ENCODE assay signal across 16 cellular contexts in genomic region chr20:62060631-62061541, GRCh38.
"Had no signal": no experiment of that assay in that cellular context is flagged by ENCODE, and none has a peak within 500 bp of the region (broad histone marks: within the 10 kb centered on the region; RNA-seq: fewer than 3 reads in every experiment).

No MANE protein-coding gene starts in this region.

- H3K9me3 Mint-ChIP-seq: activated CD4-positive, alpha-beta T cell treated with anti-CD3 and anti-CD28 coated beads, Interleukin-2, amount 10 ng/mL, durations not matched to agents 7 days and 5 days; T-helper 2 cell treated with Interferon-gamma antibody and Interleukin-4, amounts not matched to agents 5 μg/mL and 100 μg/mL, for 36 hours had no signal

- H3K27me3 Mint-ChIP-seq: activated CD4-positive, alpha-beta T cell treated with anti-CD3 and anti-CD28 coated beads, Interleukin-2, amount 10 ng/mL, durations not matched to agents 7 days and 5 days; naive thymus-derived CD4-positive, alpha-beta T cell had no signal

- ATAC-seq: left lung; naive thymus-derived CD4-positive, alpha-beta T cell had no signal

- H3K4me3 ChIP-seq: ascending aorta, left lung, right atrium auricular region, transverse colon had no signal

- H3K4me3 Mint-ChIP-seq: activated CD4-positive, alpha-beta T cell treated with anti-CD3 and anti-CD28 coated beads, Interleukin-2, amount 10 ng/mL, durations not matched to agents 7 days and 5 days; T-helper 2 cell treated with Interferon-gamma antibody and Interleukin-4, amounts not matched to agents 5 μg/mL and 100 μg/mL, for 36 hours had no signal

- DNase-seq: activated CD4-positive, alpha-beta T cell treated with anti-CD3 and anti-CD28 coated beads, Interleukin-2, amount 10 ng/mL, durations not matched to agents 7 days and 5 days; activated naive CD4-positive, alpha-beta T cell treated with Interleukin-2 at 50 U/mL for 16 hours; erythroblast; hypothalamus; kidney; left lung; naive thymus-derived CD4-positive, alpha-beta T cell; small intestine; stimulated activated CD4-positive, alpha-beta T cell treated with anti-CD3 and anti-CD28 coated beads, Interleukin-4, amount 100 ng/mL, for 4 hours; stimulated activated CD8-positive, alpha-beta memory T cell treated with anti-CD3 and anti-CD28 coated beads, Interleukin-4, amount 100 ng/mL, for 48 hours; stimulated activated naive CD4-positive, alpha-beta T cell treated with Interleukin-2 at 50 U/mL for 16 hours; transverse colon had no signal

- H3K27ac ChIP-seq: ascending aorta, left lung, neutrophil, right atrium auricular region, transverse colon had no signal

- H3K36me3 ChIP-seq: left lung, right atrium auricular region, transverse colon had no signal

- H3K9me3 ChIP-seq: ascending aorta, left lung, neutrophil, right atrium auricular region, transverse colon had no signal

- H3K27ac Mint-ChIP-seq: activated CD4-positive, alpha-beta T cell treated with anti-CD3 and anti-CD28 coated beads, Interleukin-2, amount 10 ng/mL, durations not matched to agents 7 days and 5 days; T-helper 2 cell treated with Interferon-gamma antibody and Interleukin-4, amounts not matched to agents 5 μg/mL and 100 μg/mL, for 36 hours had no signal

- H3K27me3 ChIP-seq: ascending aorta, left lung, neutrophil, right atrium auricular region, transverse colon had no signal
